In genomic region chr2:132353380-132353779, GRCh38 we compare ENCODE assay signal across 8 cellular contexts.
DNase-seq lines count a peak whose midpoint lies in the region; ATAC-seq and TF ChIP-seq lines count a peak whose summit lies in the region.
"Not testable (repeated sequence)": the region's sequence is repeated elsewhere in the genome, so short reads cannot be mapped to it uniquely, and the experiment has no call there.

No MANE protein-coding gene starts in this region.

- DNase-seq in Caco-2 (peak; percentile 52 to 73), adipocyte (ENCODE audit: low read depth) (peak; percentile 65), endodermal cell (peak; percentile 89), left ventricle myocardium superior (peak; percentile 48), lower lobe of right lung (peak; percentile 56)
- DNase-seq in prostate gland (ENCODE audit: low spot score); tibial nerve (ENCODE audit: low spot score in 2 of 2): not testable (repeated sequence)

- TF ChIP-seq POLR2A in prostate gland (IDR thresholded peaks at IDR 0.05); tibial nerve (IDR thresholded peaks at IDR 0.05): not testable (repeated sequence)

- H3K4me2 ChIP-seq in KMS-11: not testable (repeated sequence)

- H3K27ac Mint-ChIP-seq in Caco-2 (ENCODE audit: unreplicated experiment); endodermal cell: not testable (repeated sequence)

- peak; percentile 28 for ATAC-seq in left ventricle myocardium superior
- ATAC-seq in lower lobe of right lung: peak; percentile 46 to 51

- not testable (repeated sequence) for H3K4me1 Mint-ChIP-seq in Caco-2 (ENCODE audit: low read depth, unreplicated experiment); endodermal cell

- H4K20me1 ChIP-seq in KMS-11 (ENCODE audit: insufficient read depth): not testable (repeated sequence)

- POLR2A ChIA-PET in Caco-2 (lab: Charles Lee): not testable (repeated sequence)

- not testable (repeated sequence) for H3K36me3 Mint-ChIP-seq in Caco-2 (ENCODE audit: insufficient read depth, unreplicated experiment); endodermal cell (ENCODE audit: low read depth)

- peak overlapping the region; percentile 44; the same call in 1 of the 2 replicates for H2AFZ ChIP-seq in KMS-11 (ENCODE audit: low read depth)

- not testable (repeated sequence) for H3K27me3 Mint-ChIP-seq in Caco-2 (ENCODE audit: insufficient read depth, unreplicated experiment); endodermal cell (ENCODE audit: insufficient read depth)

- not testable (repeated sequence) for TF ChIP-seq CTCF in Caco-2 (IDR thresholded peaks at IDR 0.05; ENCODE audit: insufficient read depth in 1 of 2, low read depth in 1 of 2, low read length in 1 of 2, severe bottlenecking in 1 of 2, unreplicated experiment in 1 of 2); KMS-11 (conservative IDR thresholded peaks at IDR 0.05; ENCODE audit: low read depth, low read length); endodermal cell (conservative IDR thresholded peaks at IDR 0.05); lower lobe of right lung (IDR thresholded peaks at IDR 0.05); prostate gland (IDR thresholded peaks at IDR 0.05); tibial nerve (IDR thresholded peaks at IDR 0.05)

- CTCF ChIA-PET in Caco-2 (lab: Charles Lee): interaction anchor here (1.4 kb wide), 1 partner anchor 71 kb away, joined by 9 read pairs; no protein-coding TSS in a partner anchor

- H3K36me3 ChIP-seq in Caco-2 (ENCODE audit: control insufficient read depth, insufficient read depth, low read length); KMS-11 (ENCODE audit: insufficient read depth); adipocyte (ENCODE audit: control insufficient read depth, insufficient read depth, low read length, severe bottlenecking); endodermal cell (ENCODE audit: control insufficient read depth, insufficient read depth, low read length); lower lobe of right lung; prostate gland; tibial nerve: not testable (repeated sequence)

- BruUV-seq in Caco-2 (replicated peaks; lab: Mats Ljungman, UMichigan): not testable (repeated sequence)

- H3K4me1 ChIP-seq in Caco-2; KMS-11 (ENCODE audit: low read depth, poor library complexity, severe bottlenecking); adipocyte (ENCODE audit: control insufficient read depth, insufficient read depth, low read length); endodermal cell (ENCODE audit: control insufficient read depth, insufficient read depth, low read length); lower lobe of right lung; prostate gland (replicated peaks): not testable (repeated sequence)
- peaks cover 0 to 14% (median 0%) of the 10 kb centered on the region in 4 donors for H3K4me1 ChIP-seq in tibial nerve

- H3K79me2 ChIP-seq in KMS-11 (ENCODE audit: insufficient read depth, low read depth): not testable (repeated sequence)

- WGBS in endodermal cell (ENCODE audit: insufficient coverage in 1 of 2, insufficient read length in 1 of 2), 2 experiments: 0 to 5% methylated on average over 5 to 30 of the region's 32 CpGs
- 0% methylated on average over 15 of the region's 32 CpGs for WGBS in prostate gland
- 0 to 1% methylated on average over 9 to 16 of the region's 32 CpGs for WGBS in tibial nerve, 2 donors

- not testable (repeated sequence) for TF ChIP-seq EP300 in tibial nerve (IDR thresholded peaks at IDR 0.05)

- not testable (repeated sequence) for H3K9me3 ChIP-seq in Caco-2; adipocyte (ENCODE audit: control insufficient read depth, low read length); endodermal cell (ENCODE audit: control insufficient read depth, low read length); lower lobe of right lung; prostate gland; tibial nerve

- peak overlapping the region; percentile 45 for H3K4me3 ChIP-seq in Caco-2 (ENCODE audit: low read depth, low read length)
- not testable (repeated sequence) for H3K4me3 ChIP-seq in KMS-11 (IDR thresholded peaks at IDR 0.05; ENCODE audit: insufficient read depth, low read depth, low read length)
- H3K4me3 ChIP-seq in adipocyte (ENCODE audit: low read length): peak overlapping the region; percentile 64
- peak overlapping the region; percentile 60 for H3K4me3 ChIP-seq in endodermal cell (ENCODE audit: low read length)
- H3K4me3 ChIP-seq in lower lobe of right lung: peak overlapping the region; percentile 54
- H3K4me3 ChIP-seq in prostate gland: peak overlapping the region; percentile 32 to 42
- H3K4me3 ChIP-seq in tibial nerve: peak overlapping the region; percentile 26 to 57 (median 40)

- not testable (repeated sequence) for H3K27me3 ChIP-seq in Caco-2 (replicated peaks; ENCODE audit: control insufficient read depth, insufficient read depth, low read length); KMS-11 (ENCODE audit: insufficient read depth, low read depth); adipocyte (replicated peaks; ENCODE audit: control insufficient read depth, insufficient read depth, low read length); endodermal cell (ENCODE audit: control insufficient read depth, insufficient read depth, low read length, poor library complexity, severe bottlenecking); lower lobe of right lung (ENCODE audit: low read depth); prostate gland (replicated peaks; ENCODE audit: insufficient read depth); tibial nerve

- intact Hi-C loops in Caco-2 (cut with micrococcal nuclease; ENCODE audit: unreplicated experiment): loop anchor here (2.0 kb wide), 1 partner anchor 95 kb away; no protein-coding TSS in a partner anchor
- intact Hi-C loops in left ventricle myocardium superior (cut with micrococcal nuclease); lower lobe of right lung (cut with DNase I); prostate gland (cut with DNase I): not testable (repeated sequence)

- H3K9me3 Mint-ChIP-seq in Caco-2 (ENCODE audit: unreplicated experiment); endodermal cell: not testable (repeated sequence)

- H3K4me3 Mint-ChIP-seq in Caco-2 (ENCODE audit: unreplicated experiment) (peak overlapping the region; percentile 76), endodermal cell (peak overlapping the region; percentile 56)

- H3K27ac ChIP-seq in KMS-11 (peak overlapping the region; percentile 68), tibial nerve (peak overlapping the region in 1 of 4 donors; percentile 67)
- not testable (repeated sequence) for H3K27ac ChIP-seq in endodermal cell (ENCODE audit: low read depth, low read length); lower lobe of right lung; prostate gland

- H3K9ac ChIP-seq in KMS-11: peak overlapping the region; percentile 59; the same call in 1 of the 2 replicates
- peak overlapping the region; percentile 29 for H3K9ac ChIP-seq in adipocyte (ENCODE audit: low read length)
- H3K9ac ChIP-seq in endodermal cell (ENCODE audit: extremely low read depth, low read length, poor library complexity, severe bottlenecking): not testable (repeated sequence)
